In genomic region chr20:42027746-42028268, GRCh38 we compare ENCODE assay signal across 19 cellular contexts.
A peak's percentile ranks its signal among the peaks of the same experiment; 100 is the strongest.
DNase-seq lines count a peak whose midpoint lies in the region; ATAC-seq and TF ChIP-seq lines count a peak whose summit lies in the region.
"Had no signal": no experiment of that assay in that cellular context is flagged by ENCODE, and none has a peak within 500 bp of the region (broad histone marks: within the 10 kb centered on the region; RNA-seq: fewer than 3 reads in every experiment).

No MANE protein-coding gene starts in this region.

- H3K27me3 Mint-ChIP-seq in neural progenitor cell (ENCODE audit: insufficient read depth, low read depth) (peaks cover 2% of the 10 kb centered on the region), natural killer cell (ENCODE audit: low read depth in 2 of 2) (peaks cover 0 to 2% of the 10 kb centered on the region in 2 donors)
- H3K27me3 Mint-ChIP-seq: activated B cell treated with CpG ODN at 0.5 μM for 24 hours had no signal

- no peaks in the 10 kb centered on the region for H3K9me3 Mint-ChIP-seq in neural progenitor cell
- peaks cover 2 to 6% of the 10 kb centered on the region in 2 donors for H3K9me3 Mint-ChIP-seq in natural killer cell
- H3K9me3 Mint-ChIP-seq: activated B cell treated with CpG ODN at 0.5 μM for 24 hours had no signal

- H3K9ac ChIP-seq in neural progenitor cell, result no peak overlapping the region

- H2AFZ ChIP-seq in neural progenitor cell (replicated peaks), result no peak overlapping the region

- H3K36me3 ChIP-seq in RWPE2 (ENCODE audit: low read depth), result no peaks in the 10 kb centered on the region
- H3K36me3 ChIP-seq in neural progenitor cell, result no peaks in the 10 kb centered on the region
- H3K36me3 ChIP-seq: MG63, neutrophil had no signal

- H3K27ac Mint-ChIP-seq in neural progenitor cell (no peak overlapping the region), natural killer cell (no peak overlapping the region)
- H3K27ac Mint-ChIP-seq: activated B cell treated with CpG ODN at 0.5 μM for 24 hours; activated naive CD4-positive, alpha-beta T cell treated with anti-CD3 and anti-CD28 coated beads, Interleukin-2, amount 50 U/mL, for 72 hours; HFFc6 had no signal

- H3K36me3 Mint-ChIP-seq in neural progenitor cell (no peaks in the 10 kb centered on the region), natural killer cell (no peaks in the 10 kb centered on the region)
- H3K36me3 Mint-ChIP-seq: activated naive CD4-positive, alpha-beta T cell treated with anti-CD3 and anti-CD28 coated beads, Interleukin-2, amount 50 U/mL, for 72 hours had no signal

- no peak overlapping the region for H3K4me3 ChIP-seq in RWPE2 (ENCODE audit: severe bottlenecking)
- H3K4me3 ChIP-seq in neural progenitor cell, result no peak overlapping the region
- H3K4me3 ChIP-seq: MG63, smooth muscle cell had no signal

- H3K4me2 ChIP-seq in neural progenitor cell, result no peak overlapping the region
- H3K4me2 ChIP-seq: smooth muscle cell had no signal

- intact Hi-C loops in natural killer cell (cut with micrococcal nuclease), result no loop called here

- H3K4me1 Mint-ChIP-seq in neural progenitor cell (no peaks in the 10 kb centered on the region), natural killer cell (no peaks in the 10 kb centered on the region)
- H3K4me1 Mint-ChIP-seq: activated B cell treated with CpG ODN at 0.5 μM for 24 hours had no signal

- peaks cover 2% of the 10 kb centered on the region for H4K20me1 ChIP-seq in neural progenitor cell (ENCODE audit: low read depth)

- no peaks in the 10 kb centered on the region for H3F3A ChIP-seq in neural progenitor cell (ENCODE audit: low read depth)

- ATAC-seq in RWPE2 (ENCODE audit: low read depth), result peak; percentile 38; the same call in 2 of the 3 replicates
- no peak for ATAC-seq in stimulated activated naive CD8-positive, alpha-beta T cell treated with anti-CD3 and anti-CD28 coated beads, Interleukin-15, Interleukin-2, amounts not matched to agents 100 U/mL and 50 U/mL, for 24 hours
- no peak for ATAC-seq in natural killer cell
- ATAC-seq: activated naive CD4-positive, alpha-beta T cell treated with anti-CD3 and anti-CD28 coated beads, Interleukin-2, amount 50 U/mL, for 72 hours had no signal

- peak; percentile 38 for DNase-seq in DMS153 treated with DMSO at 0.1 percent for 48 hours (lab: John Stamatoyannopoulos, UW; ENCODE audit: unreplicated experiment)
- no peak for DNase-seq in DMS153 (lab: John Stamatoyannopoulos, UW)
- peak; percentile 27 for DNase-seq in NCI-H345 treated with DMSO at 0.1 percent for 48 hours (lab: John Stamatoyannopoulos, UW; ENCODE audit: unreplicated experiment)
- DNase-seq in RWPE2 (ENCODE audit: low spot score), result peak; percentile 9
- DNase-seq in neural progenitor cell (ENCODE audit: low spot score), result no peak
- DNase-seq in stimulated activated naive CD8-positive, alpha-beta T cell treated with anti-CD3 and anti-CD28 coated beads, Interleukin-15, Interleukin-2, amounts not matched to agents 100 U/mL and 50 U/mL, for 24 hours, result no peak
- DNase-seq in activated CD8-positive, alpha-beta memory T cell treated with anti-CD3 and anti-CD28 coated beads, Interleukin-2, amount 50 U/mL, for 48 hours, result no peak
- DNase-seq in natural killer cell, result no peak
- DNase-seq: activated B cell treated with CpG ODN at 0.5 μM for 24 hours; activated CD8-positive, alpha-beta memory T cell treated with anti-CD3 and anti-CD28 coated beads, Interleukin-2, amount 50 U/mL, for 4 hours; effector memory CD4-positive, alpha-beta T cell; HFFc6; mesenchymal stem cell; MG63; NK-92 treated with Interleukin-12 subunit alpha and Interleukin-12 subunit beta, amount 100 ng/mL, for 24 hours; substantia nigra had no signal

- TF ChIP-seq CTCF in RWPE2 (IDR thresholded peaks at IDR 0.05; ENCODE audit: poor library complexity, severe bottlenecking) (peak; percentile 28), neural progenitor cell (IDR thresholded peaks at IDR 0.05) (peak; percentile 41), natural killer cell (IDR thresholded peaks at IDR 0.05) (no peak)

- H3K4me3 Mint-ChIP-seq in neural progenitor cell, result no peak overlapping the region
- no peak overlapping the region for H3K4me3 Mint-ChIP-seq in natural killer cell
- H3K4me3 Mint-ChIP-seq: activated B cell treated with CpG ODN at 0.5 μM for 24 hours, HFFc6 had no signal

- H3K4me1 ChIP-seq in RWPE2 (ENCODE audit: insufficient read depth, poor library complexity, severe bottlenecking), result no peaks in the 10 kb centered on the region
- H3K4me1 ChIP-seq in neural progenitor cell, result no peaks in the 10 kb centered on the region

- H3K9me3 ChIP-seq in RWPE2 (ENCODE audit: severe bottlenecking) (no peaks in the 10 kb centered on the region), neural progenitor cell (ENCODE audit: low read depth) (no peaks in the 10 kb centered on the region)
- H3K9me3 ChIP-seq: MG63, neutrophil had no signal

- no peaks in the 10 kb centered on the region for H3K79me2 ChIP-seq in neural progenitor cell (ENCODE audit: low read depth)

- H3K27me3 ChIP-seq in RWPE2 (ENCODE audit: insufficient read depth, poor library complexity, severe bottlenecking), result no peaks in the 10 kb centered on the region
- no peaks in the 10 kb centered on the region for H3K27me3 ChIP-seq in neural progenitor cell
- H3K27me3 ChIP-seq: MG63, neutrophil had no signal

- H3K27ac ChIP-seq in RWPE2 (ENCODE audit: poor library complexity, severe bottlenecking) (no peak overlapping the region), neural progenitor cell (no peak overlapping the region)
- H3K27ac ChIP-seq: neutrophil had no signal

Comparison
In these comparisons a context has a peak if more than half of its experiments do, and no peak if none do; other contexts are left out.
1. DNase-seq: peak in DMS153 treated with DMSO at 0.1 percent for 48 hours (single experiment), NCI-H345 treated with DMSO at 0.1 percent for 48 hours (single experiment) and RWPE2 (single experiment); none in DMS153 (single experiment), neural progenitor cell (single experiment), stimulated activated naive CD8-positive, alpha-beta T cell treated with anti-CD3 and anti-CD28 coated beads, Interleukin-15, Interleukin-2, amounts not matched to agents 100 U/mL and 50 U/mL, for 24 hours (single experiment), activated CD8-positive, alpha-beta memory T cell treated with anti-CD3 and anti-CD28 coated beads, Interleukin-2, amount 50 U/mL, for 48 hours (single experiment) and natural killer cell (single experiment).